Comparison of ENCODE assay signal across 1 cellular context in the genomic region with DNA sequence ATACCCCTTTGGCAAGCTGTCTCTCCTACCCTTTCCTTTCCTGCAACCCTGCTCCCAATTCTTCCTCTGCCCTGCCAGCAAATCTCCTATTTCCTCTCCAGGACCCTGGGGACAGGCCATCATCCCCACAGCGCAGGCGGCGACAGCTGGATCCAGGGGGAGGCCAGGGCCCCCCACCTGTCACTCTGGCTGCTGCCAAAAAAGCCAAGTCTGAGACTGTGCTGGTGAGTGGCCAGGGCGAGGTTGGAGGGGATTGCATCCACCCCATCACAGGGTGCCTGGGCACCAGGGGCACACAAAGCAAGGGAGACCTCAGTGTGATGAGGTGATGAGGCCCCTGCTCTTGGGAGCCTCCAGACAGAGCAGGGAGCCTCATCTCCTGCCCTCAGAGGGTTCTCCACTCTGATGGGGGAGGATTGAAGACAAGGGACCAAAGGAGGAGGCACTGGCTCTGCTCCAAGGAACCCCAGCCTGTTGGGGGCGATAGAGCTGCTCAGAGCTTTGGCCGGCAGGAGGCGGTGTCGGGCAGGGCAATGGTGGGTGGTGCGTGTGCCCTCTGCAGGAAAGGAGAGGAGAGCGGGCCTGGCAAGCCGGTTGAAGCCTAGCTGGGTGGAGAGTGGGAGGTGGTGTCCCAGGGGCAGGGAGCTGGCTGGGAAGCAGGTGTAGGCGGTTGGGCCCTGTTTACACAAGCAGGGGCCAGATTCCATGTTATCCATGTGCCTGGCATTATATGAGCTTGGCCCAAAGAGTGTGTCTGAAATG.
TF ChIP-seq lines count a peak whose summit lies in the region.

No MANE protein-coding gene starts in this region.

TF ChIP-seq in WTC11, 78 proteins besides CTCF, POLR2A, EP300 and RAD21 (continued from another document):
- TF ChIP-seq, protein P1, sequence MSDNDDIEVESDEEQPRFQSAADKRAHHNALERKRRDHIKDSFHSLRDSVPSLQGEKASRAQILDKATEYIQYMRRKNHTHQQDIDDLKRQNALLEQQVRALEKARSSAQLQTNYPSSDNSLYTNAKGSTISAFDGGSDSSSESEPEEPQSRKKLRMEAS (CRISPR knock-in tag; IDR thresholded peaks at IDR 0.05): no peak
- TF ChIP-seq ZNF317 (CRISPR knock-in tag; IDR thresholded peaks at IDR 0.05; ENCODE audit: borderline replicate concordance, low read depth) (no peak), HMGA2 (CRISPR knock-in tag; IDR thresholded peaks at IDR 0.05) (no peak), CBFB (CRISPR knock-in tag; IDR thresholded peaks at IDR 0.05; ENCODE audit: low read depth) (no peak), TP53 (CRISPR knock-in tag; IDR thresholded peaks at IDR 0.05) (no peak), NFATC4 (CRISPR knock-in tag; IDR thresholded peaks at IDR 0.05) (no peak), SMAD4 (CRISPR knock-in tag; IDR thresholded peaks at IDR 0.05) (no peak), NR2C2 (CRISPR knock-in tag; IDR thresholded peaks at IDR 0.05) (no peak), ZNF416 (CRISPR knock-in tag; IDR thresholded peaks at IDR 0.05) (no peak), KAT7 (CRISPR knock-in tag; IDR thresholded peaks at IDR 0.05; ENCODE audit: borderline replicate concordance) (no peak), FOXK1 (CRISPR knock-in tag; IDR thresholded peaks at IDR 0.05) (no peak), TEAD1 (CRISPR knock-in tag; IDR thresholded peaks at IDR 0.05) (no peak), SP1 (CRISPR knock-in tag; conservative IDR thresholded peaks at IDR 0.05) (0 out of 2 replicates have a peak, but pooled peaks have one; percentile 47)
- TF ChIP-seq, protein P2, sequence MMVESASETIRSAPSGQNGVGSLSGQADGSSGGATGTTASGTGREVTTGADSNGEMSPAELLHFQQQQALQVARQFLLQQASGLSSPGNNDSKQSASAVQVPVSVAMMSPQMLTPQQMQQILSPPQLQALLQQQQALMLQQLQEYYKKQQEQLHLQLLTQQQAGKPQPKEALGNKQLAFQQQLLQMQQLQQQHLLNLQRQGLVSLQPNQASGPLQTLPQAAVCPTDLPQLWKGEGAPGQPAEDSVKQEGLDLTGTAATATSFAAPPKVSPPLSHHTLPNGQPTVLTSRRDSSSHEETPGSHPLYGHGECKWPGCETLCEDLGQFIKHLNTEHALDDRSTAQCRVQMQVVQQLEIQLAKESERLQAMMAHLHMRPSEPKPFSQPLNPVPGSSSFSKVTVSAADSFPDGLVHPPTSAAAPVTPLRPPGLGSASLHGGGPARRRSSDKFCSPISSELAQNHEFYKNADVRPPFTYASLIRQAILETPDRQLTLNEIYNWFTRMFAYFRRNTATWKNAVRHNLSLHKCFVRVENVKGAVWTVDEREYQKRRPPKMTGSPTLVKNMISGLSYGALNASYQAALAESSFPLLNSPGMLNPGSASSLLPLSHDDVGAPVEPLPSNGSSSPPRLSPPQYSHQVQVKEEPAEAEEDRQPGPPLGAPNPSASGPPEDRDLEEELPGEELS (CRISPR knock-in tag; IDR thresholded peaks at IDR 0.05): no peak
